18 cellular contexts compared by ENCODE assay signal in genomic region chr20:11394145-11394833, GRCh38.
A peak's percentile ranks its signal among the peaks of the same experiment; 100 is the strongest.
DNase-seq lines count a peak whose midpoint lies in the region; TF ChIP-seq lines count a peak whose summit lies in the region.
"Had no signal": no experiment of that assay in that cellular context is flagged by ENCODE, and none has a peak within 500 bp of the region (broad histone marks: within the 10 kb centered on the region; RNA-seq: fewer than 3 reads in every experiment).

No MANE protein-coding gene starts in this region.

- H3K4me2 ChIP-seq in mammary epithelial cell (ENCODE audit: insufficient read depth, low read depth, low read length): peak overlapping the region; percentile 7

- H3K36me3 ChIP-seq in mammary epithelial cell (ENCODE audit: insufficient read depth, low read length) (no peaks in the 10 kb centered on the region), kidney epithelial cell (ENCODE audit: control insufficient read depth, insufficient read depth, low read length) (no peaks in the 10 kb centered on the region)
- H3K36me3 ChIP-seq: esophagus muscularis mucosa, lower lobe of right lung had no signal

- no peak for TF ChIP-seq CTCF in AG10803 (conservative IDR thresholded peaks at IDR 0.05; ENCODE audit: low read length)
- TF ChIP-seq CTCF in mammary epithelial cell (conservative IDR thresholded peaks at IDR 0.05 in 1 of 2, IDR thresholded peaks at IDR 0.05 in 1 of 2; ENCODE audit: extremely low read depth in 1 of 2, insufficient read depth in 1 of 2, low read depth in 1 of 2, low read length in 2 of 2): no peak
- no peak for TF ChIP-seq CTCF in kidney epithelial cell (IDR thresholded peaks at IDR 0.05; ENCODE audit: insufficient read depth, low read length, poor library complexity, severe bottlenecking)

- H3K4me1 ChIP-seq in mammary epithelial cell (ENCODE audit: insufficient read depth, low read length): peaks cover 31% of the 10 kb centered on the region
- H3K4me1 ChIP-seq: esophagus muscularis mucosa, lower lobe of right lung, psoas muscle had no signal

- no peak overlapping the region for H3K4me3 ChIP-seq in AG10803 (ENCODE audit: low read length)
- no peak overlapping the region for H3K4me3 ChIP-seq in mammary epithelial cell (replicated peaks in 1 of 3; ENCODE audit: insufficient read depth in 1 of 3, low read depth in 2 of 3, low read length in 3 of 3)
- H3K4me3 ChIP-seq in kidney epithelial cell (ENCODE audit: low read depth, low read length): no peak overlapping the region
- H3K4me3 ChIP-seq: esophagus muscularis mucosa, lower lobe of right lung, psoas muscle had no signal

- no peaks in the 10 kb centered on the region for H4K20me1 ChIP-seq in mammary epithelial cell (ENCODE audit: insufficient read depth, low read length)

- in situ Hi-C loops in mammary epithelial cell (cut with MboI; ENCODE audit: low sequenced_read_pairs in 2 of 2): loop anchor here in 1 of 2 donors (25.0 kb wide), 1 partner anchor 143 kb away; no protein-coding TSS in a partner anchor
- in situ Hi-C loops in ACHN (cut with HindIII; ENCODE audit: low pct_ligation_motif_present, low pct_unique_long_range_greater_than_20kb, low sequenced_read_pairs): no loop called here

- H3K27ac ChIP-seq in mammary epithelial cell (ENCODE audit: insufficient read depth, low read depth, low read length): peak overlapping the region; percentile 95
- H3K27ac ChIP-seq: esophagus muscularis mucosa, lower lobe of right lung, psoas muscle had no signal

- intact Hi-C loops in mammary epithelial cell (cut with micrococcal nuclease): loop anchor here (2.0 kb wide), 2 partner anchors 59 to 149 kb away; no protein-coding TSS in a partner anchor

- H3K27me3 ChIP-seq in mammary epithelial cell (ENCODE audit: insufficient read depth, low read length) (no peaks in the 10 kb centered on the region), kidney epithelial cell (ENCODE audit: control insufficient read depth, insufficient read depth, low read length) (no peaks in the 10 kb centered on the region)
- H3K27me3 ChIP-seq: esophagus muscularis mucosa had no signal

- H3K9me3 ChIP-seq in mammary epithelial cell (replicated peaks; ENCODE audit: insufficient read depth, low read length): no peaks in the 10 kb centered on the region
- H3K9me3 ChIP-seq: esophagus muscularis mucosa, lower lobe of right lung, psoas muscle had no signal

- DNase-seq in AG10803 (ENCODE audit: low read depth) (peak; percentile 93), HS-5 (ENCODE audit: low read depth) (peak; percentile 96), mammary epithelial cell (peak; percentile 97), kidney epithelial cell (ENCODE audit: low read depth) (peak; percentile 39), ACHN (no peak), UCSD-AML1 (lab: John Stamatoyannopoulos, UW; ENCODE audit: unreplicated experiment) (no peak), NCI-H526 treated with DMSO at 0.1 percent for 48 hours (lab: John Stamatoyannopoulos, UW) (no peak)
- no peak for DNase-seq in stimulated activated CD4-positive, alpha-beta T cell treated with anti-CD3 and anti-CD28 coated beads, Interleukin-2, amount 100 ng/mL, for 48 hours
- DNase-seq: aorta; C1 segment of cervical spinal cord; DMS153; lower lobe of right lung; MM.1S; naive thymus-derived CD8-positive, alpha-beta T cell; NCI-H2081; psoas muscle; T-cell had no signal

- H3K9ac ChIP-seq in mammary epithelial cell (ENCODE audit: insufficient read depth, low read length): peak overlapping the region; percentile 48

- dilution Hi-C loops in mammary epithelial cell (cut with HindIII; ENCODE audit: low sequenced_read_pairs): loop anchor here (5.0 kb wide), 1 partner anchor 58 kb away; no protein-coding TSS in a partner anchor

- peak overlapping the region; percentile 51 for H2AFZ ChIP-seq in mammary epithelial cell (ENCODE audit: low read depth, low read length)

- CTCF ChIA-PET in mammary epithelial cell (lab: Charles Lee; ENCODE audit: low non-redundant PET): no interaction called here

- no peaks in the 10 kb centered on the region for H3K79me2 ChIP-seq in mammary epithelial cell (ENCODE audit: insufficient read depth, low read length)

- BruUV-seq in mammary epithelial cell (replicated peaks; lab: Mats Ljungman, UMichigan): TSS peak; percentile 85

- 0% methylated on average over 2 of the region's 2 CpGs for WGBS in mammary epithelial cell (ENCODE audit: low coverage, missing lambda C conversion rate)

Comparison
In these comparisons a context has a peak if more than half of its experiments do, and no peak if none do; other contexts are left out.
1. DNase-seq: peak in AG10803 (single experiment), HS-5 (single experiment), mammary epithelial cell (single experiment) and kidney epithelial cell (single experiment); none in ACHN (single experiment), UCSD-AML1 (single experiment), NCI-H526 treated with DMSO at 0.1 percent for 48 hours (single experiment) and stimulated activated CD4-positive, alpha-beta T cell treated with anti-CD3 and anti-CD28 coated beads, Interleukin-2, amount 100 ng/mL, for 48 hours (0 of 2).